Comparison of ENCODE assay signal across 28 cellular contexts in genomic region chr4:160296476-160296875, GRCh38.
"Had no signal": no experiment of that assay in that cellular context is flagged by ENCODE, and none has a peak within 500 bp of the region (broad histone marks: within the 10 kb centered on the region; RNA-seq: fewer than 3 reads in every experiment).

No MANE protein-coding gene starts in this region.

- H3K36me3 Mint-ChIP-seq: stimulated activated effector memory CD8-positive, alpha-beta T cell treated with anti-CD3 and anti-CD28 coated beads, Interleukin-12 subunit alpha, Interleukin-12 subunit beta, amount 100 ng/mL, for 72 hours; stimulated activated memory B cell treated with anti-CD40 and anti-IgM and Interleukin-4, amounts not matched to agents 10 μg/mL and 1 μg/mL and 100 μg/mL, for 72 hours; stimulated activated naive B cell treated with anti-CD40 and anti-IgM and Interleukin-4, amounts not matched to agents 10 μg/mL and 1 μg/mL and 100 μg/mL, for 72 hours; type B pancreatic cell had no signal

- H3K9me3 ChIP-seq: stomach, suprapubic skin, testis, thoracic aorta, thyroid gland, tibial artery, tibial nerve, transverse colon, upper lobe of left lung, upper lobe of right lung, uterus, vagina had no signal

- H3K27ac ChIP-seq: stomach, suprapubic skin, testis, thoracic aorta, thyroid gland, tibial artery, tibial nerve, transverse colon, upper lobe of left lung, upper lobe of right lung, uterus, vagina had no signal

- H3K4me1 ChIP-seq: stomach, suprapubic skin, testis, thyroid gland, tibial artery, tibial nerve, transverse colon, upper lobe of left lung, upper lobe of right lung, uterus, vagina had no signal

- H3K27ac Mint-ChIP-seq: stimulated activated effector memory CD8-positive, alpha-beta T cell treated with anti-CD3 and anti-CD28 coated beads, Interleukin-12 subunit alpha, Interleukin-12 subunit beta, amount 100 ng/mL, for 72 hours; stimulated activated memory B cell treated with anti-CD40 and anti-IgM and Interleukin-4, amounts not matched to agents 10 μg/mL and 1 μg/mL and 100 μg/mL, for 72 hours; stimulated activated naive B cell treated with anti-CD40 and anti-IgM and Interleukin-4, amounts not matched to agents 10 μg/mL and 1 μg/mL and 100 μg/mL, for 72 hours; stimulated activated naive CD8-positive, alpha-beta T cell treated with anti-CD3 and anti-CD28 coated beads, Interleukin-15, amount 100 ng/mL, for 72 hours; stimulated activated naive CD8-positive, alpha-beta T cell treated with anti-CD3 and anti-CD28 coated beads, Interleukin-15, Interleukin-2, amounts not matched to agents 100 ng/mL and 50 ng/mL, for 24 hours; type B pancreatic cell had no signal

- H3K4me1 Mint-ChIP-seq: stimulated activated effector memory CD8-positive, alpha-beta T cell treated with anti-CD3 and anti-CD28 coated beads, Interleukin-12 subunit alpha, Interleukin-12 subunit beta, amount 100 ng/mL, for 72 hours; stimulated activated memory B cell treated with anti-CD40 and anti-IgM and Interleukin-4, amounts not matched to agents 10 μg/mL and 1 μg/mL and 100 μg/mL, for 72 hours; stimulated activated naive B cell treated with anti-CD40 and anti-IgM and Interleukin-4, amounts not matched to agents 10 μg/mL and 1 μg/mL and 100 μg/mL, for 72 hours; stimulated activated naive CD8-positive, alpha-beta T cell treated with anti-CD3 and anti-CD28 coated beads, Interleukin-15, amount 100 ng/mL, for 72 hours had no signal

- H3K9me3 Mint-ChIP-seq: type B pancreatic cell had no signal

- ATAC-seq: stimulated activated effector memory CD8-positive, alpha-beta T cell treated with anti-CD3 and anti-CD28 coated beads, Interleukin-12 subunit alpha, Interleukin-12 subunit beta, amount 100 ng/mL, for 72 hours; stimulated activated memory B cell treated with anti-CD40 and anti-IgM and Interleukin-4, amounts not matched to agents 10 μg/mL and 1 μg/mL and 100 μg/mL, for 72 hours; stimulated activated naive B cell treated with anti-CD40 and anti-IgM and Interleukin-4, amounts not matched to agents 10 μg/mL and 1 μg/mL and 100 μg/mL, for 72 hours; stimulated activated naive CD8-positive, alpha-beta T cell treated with anti-CD3 and anti-CD28 coated beads, Interleukin-15, amount 100 ng/mL, for 72 hours; stimulated activated naive CD8-positive, alpha-beta T cell treated with anti-CD3 and anti-CD28 coated beads, Interleukin-15, Interleukin-2, amounts not matched to agents 100 U/mL and 50 U/mL, for 24 hours; upper lobe of right lung had no signal

- H3K27me3 Mint-ChIP-seq: stimulated activated memory B cell treated with anti-CD40 and anti-IgM and Interleukin-4, amounts not matched to agents 10 μg/mL and 1 μg/mL and 100 μg/mL, for 72 hours; stimulated activated naive B cell treated with anti-CD40 and anti-IgM and Interleukin-4, amounts not matched to agents 10 μg/mL and 1 μg/mL and 100 μg/mL, for 72 hours; stimulated activated naive CD8-positive, alpha-beta T cell treated with anti-CD3 and anti-CD28 coated beads, Interleukin-15, amount 100 ng/mL, for 72 hours; stimulated activated naive CD8-positive, alpha-beta T cell treated with anti-CD3 and anti-CD28 coated beads, Interleukin-15, Interleukin-2, amounts not matched to agents 100 ng/mL and 50 ng/mL, for 24 hours; type B pancreatic cell had no signal

- H3K27me3 ChIP-seq: stomach, suprapubic skin, testis, thyroid gland, tibial artery, tibial nerve, transverse colon, upper lobe of left lung, upper lobe of right lung, uterus, vagina had no signal

- H3K4me3 ChIP-seq: stomach, suprapubic skin, testis, thoracic aorta, thyroid gland, tibial artery, tibial nerve, transverse colon, upper lobe of left lung, upper lobe of right lung, uterus, vagina had no signal

- H3K4me3 Mint-ChIP-seq: stimulated activated effector memory CD8-positive, alpha-beta T cell treated with anti-CD3 and anti-CD28 coated beads, Interleukin-12 subunit alpha, Interleukin-12 subunit beta, amount 100 ng/mL, for 72 hours; stimulated activated memory B cell treated with anti-CD40 and anti-IgM and Interleukin-4, amounts not matched to agents 10 μg/mL and 1 μg/mL and 100 μg/mL, for 72 hours; stimulated activated naive B cell treated with anti-CD40 and anti-IgM and Interleukin-4, amounts not matched to agents 10 μg/mL and 1 μg/mL and 100 μg/mL, for 72 hours; stimulated activated naive CD8-positive, alpha-beta T cell treated with anti-CD3 and anti-CD28 coated beads, Interleukin-15, amount 100 ng/mL, for 72 hours; stimulated activated naive CD8-positive, alpha-beta T cell treated with anti-CD3 and anti-CD28 coated beads, Interleukin-15, Interleukin-2, amounts not matched to agents 100 ng/mL and 50 ng/mL, for 24 hours; type B pancreatic cell had no signal

- H3K36me3 ChIP-seq: stomach, suprapubic skin, thoracic aorta, thyroid gland, tibial artery, tibial nerve, transverse colon, upper lobe of left lung, upper lobe of right lung, uterus, vagina had no signal

- DNase-seq: stimulated activated CD4-positive, alpha-beta T cell treated with anti-CD3 and anti-CD28 coated beads, Interleukin-2, amount 100 ng/mL, for 48 hours; stimulated activated CD4-positive, alpha-beta T cell treated with anti-CD3 and anti-CD28 coated beads, Interleukin-4, amount 100 ng/mL, for 1 hour; stimulated activated CD4-positive, alpha-beta T cell treated with anti-CD3 and anti-CD28 coated beads, Interleukin-4, amount 100 ng/mL, for 24 hours; stimulated activated CD4-positive, alpha-beta T cell treated with anti-CD3 and anti-CD28 coated beads, Interleukin-4, amount 100 ng/mL, for 4 hours; stimulated activated CD8-positive, alpha-beta memory T cell treated with anti-CD3 and anti-CD28 coated beads, Interleukin-4, amount 100 ng/mL, for 48 hours; stimulated activated naive B cell treated with anti-CD40 and anti-IgM and Interleukin-4, amounts not matched to agents 10 μg/mL and 1 μg/mL and 100 μg/mL, for 72 hours; stimulated activated naive CD4-positive, alpha-beta T cell; stimulated activated naive CD4-positive, alpha-beta T cell treated with Interleukin-2 at 50 U/mL for 16 hours; stimulated activated naive CD8-positive, alpha-beta T cell treated with anti-CD3 and anti-CD28 coated beads, Interleukin-15, amount 100 ng/mL, for 72 hours; stimulated activated naive CD8-positive, alpha-beta T cell treated with anti-CD3 and anti-CD28 coated beads, Interleukin-15, Interleukin-2, amounts not matched to agents 100 U/mL and 50 U/mL, for 24 hours; stomach; substantia nigra; testis; thyroid gland; tibial artery; transverse colon; trophoblast cell; upper lobe of left lung; upper lobe of right lung; uterus had no signal
